1 cellular context compared by ENCODE assay signal in genomic region chr5:179802950-179803562, GRCh38.
TF ChIP-seq lines count a peak whose summit lies in the region.

No MANE protein-coding gene starts in this region.

TF ChIP-seq in HCT116, 20 proteins besides CTCF, POLR2A, EP300 and RAD21 (continued from another document):
- no peak for TF ChIP-seq ATF3 (IDR thresholded peaks at IDR 0.05)
- TF ChIP-seq SRF (IDR thresholded peaks at IDR 0.05; ENCODE audit: low read depth), result no peak
- TF ChIP-seq REST (IDR thresholded peaks at IDR 0.05; ENCODE audit: low read depth), result no peak
- TF ChIP-seq CEBPB (IDR thresholded peaks at IDR 0.05; ENCODE audit: low read depth), result no peak
- TF ChIP-seq EZH2phosphoT487 (IDR thresholded peaks at IDR 0.05; ENCODE audit: borderline replicate concordance), result no peak
- no peak for TF ChIP-seq SIN3A (IDR thresholded peaks at IDR 0.05; ENCODE audit: low read depth)
- TF ChIP-seq YY1 (IDR thresholded peaks at IDR 0.05; ENCODE audit: extremely low read depth, insufficient replicate concordance, low read depth, low read length), result no peak
- no peak for TF ChIP-seq FOSL1 (IDR thresholded peaks at IDR 0.05; ENCODE audit: low read depth)
- TF ChIP-seq TCF7L2 (IDR thresholded peaks at IDR 0.05; ENCODE audit: borderline replicate concordance, extremely low read depth, insufficient read depth, insufficient read length), result no peak
- no peak for TF ChIP-seq CBX3 (IDR thresholded peaks at IDR 0.05; ENCODE audit: low read depth)
- TF ChIP-seq ZFX (IDR thresholded peaks at IDR 0.05), result no peak
- TF ChIP-seq ELF1 (IDR thresholded peaks at IDR 0.05; ENCODE audit: borderline replicate concordance, low read depth), result no peak
- no peak for TF ChIP-seq SP1 (IDR thresholded peaks at IDR 0.05; ENCODE audit: low read depth)
- no peak for TF ChIP-seq ZBTB33 (IDR thresholded peaks at IDR 0.05; ENCODE audit: extremely low read depth, insufficient replicate concordance, low read length)
- TF ChIP-seq MAX (IDR thresholded peaks at IDR 0.05), result no peak
- TF ChIP-seq EZH2 (IDR thresholded peaks at IDR 0.05), result no peak
TF ChIP-seq in HCT116: peak in this region for 0.
